ENCODE assay signal across 1 cellular context in genomic region chr17:79985361-79985760, GRCh38.
A peak's percentile ranks its signal among the peaks of the same experiment; 100 is the strongest.
TF ChIP-seq lines count a peak whose summit lies in the region.

No MANE protein-coding gene starts in this region.

TF ChIP-seq in HepG2, 621 proteins besides CTCF, POLR2A, EP300 and RAD21:
- TF ChIP-seq ZHX1 (CRISPR knock-in tag; IDR thresholded peaks at IDR 0.05; ENCODE audit: low read depth), result no peak
- TF ChIP-seq ZNF883 (CRISPR knock-in tag; IDR thresholded peaks at IDR 0.05; ENCODE audit: not compliant biosample characterization), result peak; percentile 49
- TF ChIP-seq ZC3H13 (CRISPR knock-in tag; IDR thresholded peaks at IDR 0.05), result no peak
- peak; percentile 19 for TF ChIP-seq U2AF1 (optimal IDR thresholded peaks at IDR 0.05; ENCODE audit: low read depth, low read length)
- TF ChIP-seq, protein P1, sequence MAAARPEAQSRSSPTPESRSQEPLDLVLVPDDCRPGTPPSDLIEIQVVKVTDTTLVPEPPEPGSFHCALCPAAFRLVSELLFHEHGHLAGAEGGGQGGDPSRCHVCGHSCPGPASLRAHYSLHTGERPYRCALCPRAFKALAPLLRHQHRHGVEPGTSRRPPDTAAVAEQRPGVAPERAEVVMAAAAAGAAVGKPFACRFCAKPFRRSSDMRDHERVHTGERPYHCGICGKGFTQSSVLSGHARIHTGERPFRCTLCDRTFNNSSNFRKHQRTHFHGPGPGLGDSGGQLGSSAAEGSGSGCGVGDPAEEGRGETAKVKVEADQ (CRISPR knock-in tag; IDR thresholded peaks at IDR 0.05; ENCODE audit: borderline replicate concordance), result no peak
- 0 out of 2 replicates have a peak, but pooled peaks have one; percentile 48 for TF ChIP-seq ZBTB42 (CRISPR knock-in tag; IDR thresholded peaks at IDR 0.05)
- 0 out of 2 replicates have a peak, but pooled peaks have one; percentile 8 for TF ChIP-seq ZNF232 (CRISPR knock-in tag; IDR thresholded peaks at IDR 0.05; ENCODE audit: borderline replicate concordance)
- no peak for TF ChIP-seq ZNF713 (CRISPR knock-in tag; IDR thresholded peaks at IDR 0.05)
- TF ChIP-seq HNRNPL (IDR thresholded peaks at IDR 0.05; ENCODE audit: low read depth, low read length), result 0 out of 2 replicates have a peak, but pooled peaks have one; percentile 30
- TF ChIP-seq HNF4A (CRISPR knock-in tag; IDR thresholded peaks at IDR 0.05), result 0 out of 2 replicates have a peak, but pooled peaks have one; percentile 9
- no peak for TF ChIP-seq JUNB (CRISPR knock-in tag; IDR thresholded peaks at IDR 0.05; ENCODE audit: borderline replicate concordance)
- TF ChIP-seq MAF1 (CRISPR knock-in tag; IDR thresholded peaks at IDR 0.05; ENCODE audit: borderline replicate concordance), result no peak
